ENCODE assay signal across 32 cellular contexts in genomic region chr6:16163066-16163465, GRCh38. TPM values are rescaled to one million over a fixed set of nuclear protein-coding genes. Genes with fewer than 3 reads are reported as not detected.
DNase-seq lines count a peak whose midpoint lies in the region; ATAC-seq, FAIRE-seq and TF ChIP-seq lines count a peak whose summit lies in the region.
"Had no signal": no experiment of that assay in that cellular context is flagged by ENCODE, and none has a peak within 500 bp of the region (broad histone marks: within the 10 kb centered on the region; RNA-seq: fewer than 3 reads in every experiment).

No MANE protein-coding gene starts in this region.

- CTCF ChIA-PET in K562 (lab: Yijun Ruan, JAX; ENCODE audit: low intra/inter-chr PET ratio): no interaction called here

- no peaks in the 10 kb centered on the region for H3K9me3 ChIP-seq in K562 (replicated peaks; ENCODE audit: control insufficient read depth, insufficient read depth, low read depth, low read length)
- no peaks in the 10 kb centered on the region for H3K9me3 ChIP-seq in lower lobe of right lung
- H3K9me3 ChIP-seq: ovary, suprapubic skin, upper lobe of right lung had no signal

- H3K4me1 Mint-ChIP-seq in stimulated activated memory B cell treated with anti-CD40 and anti-IgM and Interleukin-4, amounts not matched to agents 10 μg/mL and 1 μg/mL and 100 μg/mL, for 72 hours: peaks cover 40% of the 10 kb centered on the region

- no peak for TF ChIP-seq EP300 in K562 (IDR thresholded peaks at IDR 0.05; ENCODE audit: low read length)

- POLR2A ChIA-PET in K562 (lab: Yijun Ruan, JAX): interaction anchor here (0.6 to 1.8 kb wide), 10 partner anchors 8 to 26 kb away, joined by 3 to 9 read pairs (median 4); no protein-coding TSS in a partner anchor

- BruUV-seq in K562 (replicated peaks; lab: Mats Ljungman, UMichigan): no TSS peak

- H3K36me3 Mint-ChIP-seq in stimulated activated memory B cell treated with anti-CD40 and anti-IgM and Interleukin-4, amounts not matched to agents 10 μg/mL and 1 μg/mL and 100 μg/mL, for 72 hours: peaks cover 4% of the 10 kb centered on the region

- H3K9me3 Mint-ChIP-seq in stimulated activated memory B cell treated with anti-CD40 and anti-IgM and Interleukin-4, amounts not matched to agents 10 μg/mL and 1 μg/mL and 100 μg/mL, for 72 hours: no peaks in the 10 kb centered on the region
- H3K9me3 Mint-ChIP-seq: activated B cell treated with CpG ODN at 0.5 μM for 24 hours; neural crest cell; T-helper 1 cell treated with Interleukin-12 subunit alpha and Interleukin-12 subunit beta and Interleukin-4 antibody, amounts not matched to agents 30 μg/mL and 1 μg/mL, for 36 hours had no signal

- H3K27me3 ChIP-seq in K562 (ENCODE audit: control insufficient read depth in 2 of 2, insufficient read depth in 2 of 2, low read length in 2 of 2) (no peaks in the 10 kb centered on the region), lower lobe of right lung (ENCODE audit: low read depth) (no peaks in the 10 kb centered on the region)
- H3K27me3 ChIP-seq: ovary, suprapubic skin, upper lobe of right lung had no signal

- no peak overlapping the region for H3K4me3 Mint-ChIP-seq in stimulated activated memory B cell treated with anti-CD40 and anti-IgM and Interleukin-4, amounts not matched to agents 10 μg/mL and 1 μg/mL and 100 μg/mL, for 72 hours
- H3K4me3 Mint-ChIP-seq: activated B cell treated with CpG ODN at 0.5 μM for 24 hours; activated CD4-positive, alpha-beta T cell treated with anti-CD3 and anti-CD28 coated beads, Interleukin-2, amount 10 ng/mL, durations not matched to agents 7 days and 5 days; activated naive CD8-positive, alpha-beta T cell treated with anti-CD3 and anti-CD28 coated beads for 36 hours; neural crest cell; T-helper 1 cell treated with Interleukin-12 subunit alpha and Interleukin-12 subunit beta and Interleukin-4 antibody, amounts not matched to agents 30 μg/mL and 1 μg/mL, for 36 hours had no signal

- H3K27ac ChIP-seq in K562 (ENCODE audit: extremely low read depth, low read depth, low read length) (no peak overlapping the region), lower lobe of right lung (no peak overlapping the region)
- H3K27ac ChIP-seq: 22Rv1, C4-2B, epithelial cell of prostate, ovary, suprapubic skin, upper lobe of right lung had no signal

- peak; percentile 47 for DNase-seq in DMS53 (lab: John Stamatoyannopoulos, UW)
- no peak for DNase-seq in DMS53 treated with DMSO at 0.1 percent for 48 hours (lab: John Stamatoyannopoulos, UW; ENCODE audit: unreplicated experiment)
- DNase-seq in NCI-H748 (lab: John Stamatoyannopoulos, UW; ENCODE audit: unreplicated experiment): peak; percentile 98
- DNase-seq in K562 (ENCODE audit: extremely low read depth in 1 of 4, low spot score in 3 of 4): no peak
- DNase-seq in A172 (ENCODE audit: low spot score): no peak
- DNase-seq in lower lobe of right lung: no peak
- DNase-seq: activated B cell treated with CpG ODN at 0.5 μM for 24 hours; activated CD4-positive, alpha-beta T cell treated with anti-CD3 and anti-CD28 coated beads, Interleukin-2, amount 10 ng/mL, durations not matched to agents 7 days and 5 days; activated gamma-delta T cell; activated naive CD8-positive, alpha-beta T cell treated with anti-CD3 and anti-CD28 coated beads for 36 hours; activated T-cell treated with anti-CD3 and anti-CD28 coated beads, Interleukin-2, amount 50 U/mL, for 1 hour; anterior cingulate cortex; Calu3; effector CD4-positive, alpha-beta T cell; hypothalamus; IMR-90; left colon; NCI-H1694 treated with DMSO at 0.1 percent for 48 hours; NCI-H2171 treated with DMSO at 0.1 percent for 48 hours; NCI-H526; ovary; retina; stimulated activated naive CD4-positive, alpha-beta T cell; upper lobe of right lung had no signal

- H3K9ac ChIP-seq in K562 (ENCODE audit: insufficient read depth in 1 of 2, low read depth in 2 of 2, low read length in 2 of 2): no peak overlapping the region

- no peak overlapping the region for H3K4me3 ChIP-seq in K562
- H3K4me3 ChIP-seq in lower lobe of right lung: no peak overlapping the region
- H3K4me3 ChIP-seq: ovary, suprapubic skin, upper lobe of right lung had no signal

- TF ChIP-seq CTCF in K562 (IDR thresholded peaks at IDR 0.05 in 2 of 3, conservative IDR thresholded peaks at IDR 0.05 in 1 of 3; ENCODE audit: insufficient read depth in 2 of 3, low read depth in 1 of 3, low read length in 3 of 3): no peak
- no peak for TF ChIP-seq CTCF in lower lobe of right lung (IDR thresholded peaks at IDR 0.05)

- H4K20me1 ChIP-seq in K562 (replicated peaks; ENCODE audit: control insufficient read depth, insufficient read depth, low read length): no peaks in the 10 kb centered on the region

- in situ Hi-C loops in K562 (cut with MboI): loop anchor here (10.0 kb wide), 1 partner anchor 478 kb away; no protein-coding TSS in a partner anchor

- H3K27ac Mint-ChIP-seq in stimulated activated memory B cell treated with anti-CD40 and anti-IgM and Interleukin-4, amounts not matched to agents 10 μg/mL and 1 μg/mL and 100 μg/mL, for 72 hours: peak overlapping the region; percentile 34
- H3K27ac Mint-ChIP-seq: activated B cell treated with CpG ODN at 0.5 μM for 24 hours; activated CD4-positive, alpha-beta T cell treated with anti-CD3 and anti-CD28 coated beads, Interleukin-2, amount 10 ng/mL, durations not matched to agents 7 days and 5 days; activated naive CD8-positive, alpha-beta T cell treated with anti-CD3 and anti-CD28 coated beads for 36 hours; T-helper 1 cell treated with Interleukin-12 subunit alpha and Interleukin-12 subunit beta and Interleukin-4 antibody, amounts not matched to agents 30 μg/mL and 1 μg/mL, for 36 hours had no signal

- FAIRE-seq in K562 (lab: Jason Lieb, UNC): no peak

- WGBS in K562 (ENCODE audit: insufficient coverage, low coverage, missing lambda C conversion rate): 77% methylated on average over 1 of the region's 1 CpG

- TF ChIP-seq RAD21 in K562 (CRISPR knock-in tag; conservative IDR thresholded peaks at IDR 0.05 in 1 of 2, IDR thresholded peaks at IDR 0.05 in 1 of 2): no peak

- H2AFZ ChIP-seq in K562 (ENCODE audit: low read depth, low read length): no peak overlapping the region

- ATAC-seq in K562 (no peak), HG03460 (IDR thresholded peaks at IDR 0.05; ENCODE audit: unreplicated experiment) (no peak), lower lobe of right lung (no peak)
- no peak for ATAC-seq in stimulated activated memory B cell treated with anti-CD40 and anti-IgM and Interleukin-4, amounts not matched to agents 10 μg/mL and 1 μg/mL and 100 μg/mL, for 72 hours
- ATAC-seq: left colon, upper lobe of right lung had no signal

- H3K4me1 ChIP-seq in K562 (replicated peaks in 1 of 2; ENCODE audit: control insufficient read depth in 2 of 2, insufficient read depth in 2 of 2, low read length in 2 of 2) (peaks cover 4 to 21% of the 10 kb centered on the region in 2 experiments), lower lobe of right lung (peaks cover 7% of the 10 kb centered on the region)
- H3K4me1 ChIP-seq: upper lobe of right lung had no signal

- no peak overlapping the region for H3K4me2 ChIP-seq in K562 (ENCODE audit: insufficient read depth, low read length)

- H3K36me3 ChIP-seq in K562 (ENCODE audit: control insufficient read depth, insufficient read depth, low read length): no peaks in the 10 kb centered on the region
- no peaks in the 10 kb centered on the region for H3K36me3 ChIP-seq in lower lobe of right lung
- H3K36me3 ChIP-seq: ovary, suprapubic skin, upper lobe of right lung had no signal

- intact Hi-C loops in K562 (cut with micrococcal nuclease) (no loop called here), lower lobe of right lung (cut with DNase I) (no loop called here)

- no peaks in the 10 kb centered on the region for H3K9me1 ChIP-seq in K562 (ENCODE audit: control insufficient read depth, insufficient read depth, low read length)

- no peaks in the 10 kb centered on the region for H3K27me3 Mint-ChIP-seq in stimulated activated memory B cell treated with anti-CD40 and anti-IgM and Interleukin-4, amounts not matched to agents 10 μg/mL and 1 μg/mL and 100 μg/mL, for 72 hours

- H3K79me2 ChIP-seq in K562 (ENCODE audit: control insufficient read depth, insufficient read depth, low read length): no peaks in the 10 kb centered on the region

- no peak for TF ChIP-seq POLR2A in K562 (conservative IDR thresholded peaks at IDR 0.05)

TF ChIP-seq in K562, 482 proteins besides CTCF, POLR2A, EP300 and RAD21:
- TF ChIP-seq RFX7 (CRISPR knock-in tag; IDR thresholded peaks at IDR 0.05): no peak
- no peak for TF ChIP-seq GTF2A2 (tag; IDR thresholded peaks at IDR 0.05)
- TF ChIP-seq PREB (CRISPR knock-in tag; IDR thresholded peaks at IDR 0.05): 0 out of 2 replicates have a peak, but pooled peaks have one; percentile 37
TF ChIP-seq in K562: peak in this region for 1.

RNA-seq across cellular contexts. Expression of gene MYLIP, which starts 34.2 kb away (rescaled TPM):
- total RNA-seq in K562 (2011; cell fraction: chromatin; rRNA removed; ENCODE audit: low replicate concordance): 54.7 and 71.0 TPM in 2 replicates
- total RNA-seq in K562 (2011; cell fraction: nucleolus; rRNA removed): 35.4 TPM in 2 replicates
- 46.5 and 66.0 TPM in 2 replicates for total RNA-seq in K562 (2011; cell fraction: nucleoplasm; rRNA removed)
- total RNA-seq in K562 (2014; rRNA removed) (31.1 and 31.5 TPM in 2 replicates), K562 (2014; rRNA removed; fragmentation: Illumina TruSeq; extraction: Trizol) (27.2 and 29.2 TPM in 2 replicates), K562 (2015; rRNA removed; fragmentation: Illumina TruSeq; extraction: Trizol) (37.8 and 43.5 TPM in 2 replicates), K562 (2021) (32.5 and 34.4 TPM in 2 replicates), lower lobe of right lung (48.8 TPM)
- polyA plus RNA-seq in K562 (2011; rRNA removed) (41.9 and 46.1 TPM in 2 replicates), K562 (2014; fragmentation: Illumina TruSeq; extraction: Trizol) (27.1 and 29.8 TPM in 2 replicates), K562 (2014; fragmentation: Nextera tagmentation; extraction: Ambion mirVana) (10 to 100 TPM; 10.8 to 12.9 TPM), K562 (2014; rRNA removed) (33.4 and 37.1 TPM in 2 replicates)
- polyA plus RNA-seq in K562 (2011; cell fraction: cytosol; rRNA removed): 21.3 and 30.8 TPM in 2 replicates
- polyA plus RNA-seq in K562 (2011; cell fraction: nucleus; rRNA removed): 66.4 and 72.9 TPM in 2 replicates
- 31.8 and 37.9 TPM in 2 replicates for polyA plus RNA-seq in K562 (2012)
- polyA minus RNA-seq in K562 (2011; rRNA and poly(A)+ RNA removed): 49.0 and 49.4 TPM in 2 replicates
- 22.9 and 24.3 TPM in 2 replicates for polyA minus RNA-seq in K562 (2011; cell fraction: cytosol; rRNA and poly(A)+ RNA removed)
- polyA minus RNA-seq in K562 (2011; cell fraction: nucleus; rRNA and poly(A)+ RNA removed): 36.1 and 55.1 TPM in 2 replicates
- 2.4 and 4.7 TPM in 2 replicates for total RNA-seq in A172 (2014; rRNA removed; shearing (Covaris generic))

Comparison
In these comparisons a context has a peak if more than half of its experiments do, and no peak if none do; other contexts are left out.
1. DNase-seq: peak in DMS53 (single experiment) and NCI-H748 (single experiment); none in DMS53 treated with DMSO at 0.1 percent for 48 hours (single experiment), K562 (0 of 4), A172 (single experiment) and lower lobe of right lung (single experiment).